Comparison of ENCODE assay signal across 31 cellular contexts in genomic region chr9:17059465-17059864, GRCh38.
DNase-seq lines count a peak whose midpoint lies in the region; ATAC-seq, FAIRE-seq and TF ChIP-seq lines count a peak whose summit lies in the region.
"Had no signal": no experiment of that assay in that cellular context is flagged by ENCODE, and none has a peak within 500 bp of the region (broad histone marks: within the 10 kb centered on the region; RNA-seq: fewer than 3 reads in every experiment).

No MANE protein-coding gene starts in this region.

- CTCF ChIA-PET in HepG2 (lab: Yijun Ruan, JAX; ENCODE audit: low intra/inter-chr PET ratio, low total read pairs): no interaction called here

- no peaks in the 10 kb centered on the region for H4K20me1 ChIP-seq in HepG2 (ENCODE audit: insufficient read depth, low read length)
- H4K20me1 ChIP-seq: BLaER1; BLaER1 treated with 17β-estradiol and CSF1 and Interleukin-3, amounts not matched to agents 10 nM and 100 nM had no signal

- H3K4me3 ChIP-seq in right lobe of liver (no peak overlapping the region), HepG2 (replicated peaks in 1 of 3; ENCODE audit: insufficient read depth in 1 of 3, low read depth in 2 of 3, low read length in 3 of 3) (no peak overlapping the region)
- H3K4me3 ChIP-seq: A549; BLaER1; BLaER1 treated with 17β-estradiol and CSF1 and Interleukin-3, amounts not matched to agents 10 nM and 100 nM had no signal

- H3K4me1 ChIP-seq in right lobe of liver: no peaks in the 10 kb centered on the region
- H3K4me1 ChIP-seq in HepG2 (ENCODE audit: insufficient read depth, low read length): 0 out of 2 replicates have a peak, but pooled peaks cover 9% of the 10 kb centered on the region
- H3K4me1 ChIP-seq: BLaER1; BLaER1 treated with 17β-estradiol and CSF1 and Interleukin-3, amounts not matched to agents 10 nM and 100 nM; Caco-2 had no signal

- TF ChIP-seq CTCF in right lobe of liver (IDR thresholded peaks at IDR 0.05) (no peak), HepG2 (CRISPR knock-in tag; IDR thresholded peaks at IDR 0.05) (no peak)

- H3K9me3 ChIP-seq in right lobe of liver: no peaks in the 10 kb centered on the region
- no peaks in the 10 kb centered on the region for H3K9me3 ChIP-seq in HepG2 (ENCODE audit: low read length)
- H3K9me3 ChIP-seq: A549; BE2C; BLaER1; BLaER1 treated with 17β-estradiol and CSF1 and Interleukin-3, amounts not matched to agents 10 nM and 100 nM; Caco-2 had no signal

- in situ Hi-C loops in HepG2 (cut with HindIII; ENCODE audit: extremely low pct_ligation_motif_present, low pct_unique_long_range_greater_than_20kb): no loop called here

- H2AFZ ChIP-seq in HepG2 (ENCODE audit: low read length): no peak overlapping the region

- TF ChIP-seq EP300 in HepG2 (IDR thresholded peaks at IDR 0.05; ENCODE audit: low read depth in 2 of 2, low read length in 2 of 2): no peak
- no peak for TF ChIP-seq EP300 in HepG2 (CRISPR knock-in tag; IDR thresholded peaks at IDR 0.05; ENCODE audit: borderline replicate concordance)

- FAIRE-seq in HepG2 (lab: Jason Lieb, UNC): no peak
- FAIRE-seq: A204.1, A549, D721Med had no signal

- TF ChIP-seq POLR2A in right lobe of liver (IDR thresholded peaks at IDR 0.05): no peak
- TF ChIP-seq POLR2A in HepG2 (IDR thresholded peaks at IDR 0.05; ENCODE audit: insufficient read depth in 1 of 2, low read depth in 2 of 2, low read length in 2 of 2): no peak

- H3K9ac ChIP-seq in HepG2 (ENCODE audit: insufficient read depth, low read depth, low read length): no peak overlapping the region
- H3K9ac ChIP-seq: BLaER1; BLaER1 treated with 17β-estradiol and CSF1 and Interleukin-3, amounts not matched to agents 10 nM and 100 nM had no signal

- H3K27ac ChIP-seq in right lobe of liver (no peak overlapping the region), HepG2 (ENCODE audit: extremely low read length, insufficient read depth, low read length) (no peak overlapping the region)
- H3K27ac ChIP-seq: 22Rv1; A549; BLaER1; BLaER1 treated with 17β-estradiol and CSF1 and Interleukin-3, amounts not matched to agents 10 nM and 100 nM; C4-2B had no signal

- no peak for DNase-seq in right lobe of liver
- DNase-seq in HepG2 (ENCODE audit: low spot score): no peak
- DNase-seq in left lobe of liver (ENCODE audit: low spot score): no peak
- no peak for DNase-seq in inferior parietal cortex (ENCODE audit: extremely low spot score)
- DNase-seq: 8988T; ACHN; AML-193; BE2C; C1 segment of cervical spinal cord; Caco-2; Calu3; CD4-positive, alpha-beta memory T cell; CD4-positive, alpha-beta T cell; CD4-positive, CD25-positive, alpha-beta regulatory T cell; CD8-positive, alpha-beta memory T cell; CD8-positive, alpha-beta T cell; COR-L47; DMS 273 treated with DMSO at 0.1 percent for 48 hours; DMS153; DMS53; DMS79; DMS79 treated with DMSO at 0.1 percent for 48 hours; DND-41; EL had no signal

- H3K4me2 ChIP-seq in HepG2 (ENCODE audit: low read depth, low read length): no peak overlapping the region
- H3K4me2 ChIP-seq: A549; BLaER1; BLaER1 treated with 17β-estradiol and CSF1 and Interleukin-3, amounts not matched to agents 10 nM and 100 nM had no signal

- TF ChIP-seq RAD21 in HepG2 (CRISPR knock-in tag; IDR thresholded peaks at IDR 0.05): no peak

- intact Hi-C loops in right lobe of liver (cut with DNase I): no loop called here
- intact Hi-C loops in HepG2 (cut with micrococcal nuclease; ENCODE audit: unreplicated experiment): no loop called here

- WGBS in right lobe of liver (ENCODE audit: insufficient coverage, low coverage, low lambda C conversion rate, missing lambda C conversion rate): 26% methylated on average over 1 of the region's 1 CpG
- WGBS in HepG2 (ENCODE audit: low lambda C conversion rate): 0% methylated on average over 1 of the region's 1 CpG

- H3K27me3 ChIP-seq in right lobe of liver (no peaks in the 10 kb centered on the region), HepG2 (ENCODE audit: control insufficient read depth in 1 of 2, insufficient read depth in 2 of 2, low read length in 2 of 2) (no peaks in the 10 kb centered on the region)
- H3K27me3 ChIP-seq: BE2C; BLaER1; BLaER1 treated with 17β-estradiol and CSF1 and Interleukin-3, amounts not matched to agents 10 nM and 100 nM had no signal

- BruUV-seq in HepG2 (replicated peaks; lab: Mats Ljungman, UMichigan): no TSS peak

- H3K79me2 ChIP-seq in HepG2 (ENCODE audit: insufficient read depth, low read length): no peaks in the 10 kb centered on the region

- H3K36me3 ChIP-seq in right lobe of liver: no peaks in the 10 kb centered on the region
- no peaks in the 10 kb centered on the region for H3K36me3 ChIP-seq in HepG2 (replicated peaks in 1 of 2; ENCODE audit: control insufficient read depth in 1 of 2, insufficient read depth in 2 of 2, low read length in 2 of 2)
- H3K36me3 ChIP-seq: BE2C; BLaER1; BLaER1 treated with 17β-estradiol and CSF1 and Interleukin-3, amounts not matched to agents 10 nM and 100 nM had no signal

- ATAC-seq in right lobe of liver: peak in 3 of 4 donors; percentile 35 to 61 (median 59)
- no peak for ATAC-seq in HepG2
- ATAC-seq in left lobe of liver: peak; percentile 61
- ATAC-seq: A549; CD8-positive, alpha-beta T cell had no signal

- POLR2A ChIA-PET in HepG2 (lab: Yijun Ruan, JAX): no interaction called here

TF ChIP-seq in HepG2, 621 proteins besides CTCF, POLR2A, EP300 and RAD21:
- TF ChIP-seq STAT6 (CRISPR knock-in tag; IDR thresholded peaks at IDR 0.05; ENCODE audit: borderline replicate concordance) (no peak), ZBTB33 (CRISPR knock-in tag; IDR thresholded peaks at IDR 0.05) (no peak), ZSCAN12 (CRISPR knock-in tag; IDR thresholded peaks at IDR 0.05) (no peak), SOX6 (IDR thresholded peaks at IDR 0.05) (no peak), SOX6 (CRISPR knock-in tag; IDR thresholded peaks at IDR 0.05) (no peak), ZNF276 (CRISPR knock-in tag; IDR thresholded peaks at IDR 0.05; ENCODE audit: low read depth) (no peak)
